1 cellular context compared by ENCODE assay signal in genomic region chr7:66884556-66884955, GRCh38.
TF ChIP-seq lines count a peak whose summit lies in the region.

No MANE protein-coding gene starts in this region.

TF ChIP-seq in endothelial cell of umbilical vein, 7 proteins besides CTCF, POLR2A, EP300 and RAD21:
- TF ChIP-seq FOS (IDR thresholded peaks at IDR 0.05; ENCODE audit: borderline replicate concordance, insufficient read depth, low read length), result peak; percentile 34
- peak; percentile 11 for TF ChIP-seq JUN (IDR thresholded peaks at IDR 0.05; ENCODE audit: borderline replicate concordance, insufficient read depth, insufficient read length, low read depth)
